In the genomic region with DNA sequence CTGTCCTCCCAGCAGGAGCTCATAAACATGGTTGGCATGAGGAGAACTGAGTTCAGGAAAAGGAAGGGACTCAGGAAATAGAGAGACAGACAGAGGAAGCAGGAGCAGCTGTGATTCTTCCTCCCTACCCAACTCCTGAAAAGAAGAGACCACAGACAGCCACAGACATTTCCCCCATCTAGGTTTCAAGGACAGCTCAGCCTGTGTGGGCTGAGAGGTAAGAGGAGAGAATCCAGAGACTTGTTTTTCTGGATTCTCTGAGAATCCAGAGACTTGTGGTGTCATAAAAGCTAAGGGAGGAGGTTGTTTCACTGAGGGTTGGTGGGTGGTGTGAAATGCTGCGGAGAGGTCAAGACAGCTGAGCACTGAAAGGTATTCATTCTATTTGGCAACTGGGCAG, we compare ENCODE assay signal across 35 cellular contexts. TPM values are rescaled to one million over a fixed set of nuclear protein-coding genes. Genes with fewer than 3 reads are reported as not detected.
DNase-seq lines count a peak whose midpoint lies in the region; ATAC-seq, FAIRE-seq and TF ChIP-seq lines count a peak whose summit lies in the region.
"Had no signal": no experiment of that assay in that cellular context is flagged by ENCODE, and none has a peak within 500 bp of the region (broad histone marks: within the 10 kb centered on the region; RNA-seq: fewer than 3 reads in every experiment).

No MANE protein-coding gene starts in this region.

- H3K4me1 Mint-ChIP-seq in chondrocyte (ENCODE audit: low read depth): peaks cover 12% of the 10 kb centered on the region
- no peaks in the 10 kb centered on the region for H3K4me1 Mint-ChIP-seq in stimulated activated effector memory CD8-positive, alpha-beta T cell treated with anti-CD3 and anti-CD28 coated beads, Interleukin-12 subunit alpha, Interleukin-12 subunit beta, amount 100 ng/mL, for 72 hours
- H3K4me1 Mint-ChIP-seq: natural killer cell had no signal

- no peaks in the 10 kb centered on the region for H3K36me3 ChIP-seq in mammary epithelial cell (ENCODE audit: insufficient read depth, low read length)
- no peaks in the 10 kb centered on the region for H3K36me3 ChIP-seq in breast epithelium
- H3K36me3 ChIP-seq: colonic mucosa, MG63, ovary had no signal

- no peak overlapping the region for H3K4me3 ChIP-seq in mammary epithelial cell (replicated peaks in 1 of 3; ENCODE audit: insufficient read depth in 1 of 3, low read depth in 2 of 3, low read length in 3 of 3)
- H3K4me3 ChIP-seq in breast epithelium: no peak overlapping the region
- H3K4me3 ChIP-seq: colonic mucosa, heart left ventricle, K562, MG63, ovary, Peyer's patch, thoracic aorta, vagina had no signal

- H3K27me3 ChIP-seq in mammary epithelial cell (ENCODE audit: insufficient read depth, low read length) (no peaks in the 10 kb centered on the region), breast epithelium (no peaks in the 10 kb centered on the region)
- H3K27me3 ChIP-seq: colonic mucosa, heart left ventricle, MG63, ovary, Peyer's patch, vagina had no signal

- no peak overlapping the region for H3K27ac ChIP-seq in mammary epithelial cell (ENCODE audit: insufficient read depth, low read depth, low read length)
- no peak overlapping the region for H3K27ac ChIP-seq in breast epithelium
- H3K27ac ChIP-seq: colonic mucosa, heart left ventricle, ovary, Peyer's patch, thoracic aorta, vagina had no signal

- dilution Hi-C loops in mammary epithelial cell (cut with HindIII; ENCODE audit: low sequenced_read_pairs): no loop called here

- CTCF ChIA-PET in mammary epithelial cell (lab: Charles Lee; ENCODE audit: low non-redundant PET): no interaction called here

- peak overlapping the region; percentile 43 for H3K27ac Mint-ChIP-seq in chondrocyte (ENCODE audit: unreplicated experiment)
- H3K27ac Mint-ChIP-seq in stimulated activated effector memory CD8-positive, alpha-beta T cell treated with anti-CD3 and anti-CD28 coated beads, Interleukin-12 subunit alpha, Interleukin-12 subunit beta, amount 100 ng/mL, for 72 hours: peak overlapping the region; percentile 8
- H3K27ac Mint-ChIP-seq: activated CD4-positive, alpha-beta T cell treated with anti-CD3 and anti-CD28 coated beads for 36 hours; activated CD8-positive, alpha-beta T cell treated with anti-CD3 and anti-CD28 coated beads, Interleukin-2, amount 10 ng/mL, durations not matched to agents 7 days and 5 days; natural killer cell had no signal

- intact Hi-C loops in mammary epithelial cell (cut with micrococcal nuclease): no loop called here
- intact Hi-C loops in breast epithelium (cut with DNase I; ENCODE audit: low total_unique reads): no loop called here

- TF ChIP-seq POLR2A in breast epithelium (IDR thresholded peaks at IDR 0.05): no peak
- TF ChIP-seq POLR2A in GM12891 (IDR thresholded peaks at IDR 0.05; ENCODE audit: low read depth, low read length): no peak

- H3K4me2 ChIP-seq in mammary epithelial cell (ENCODE audit: insufficient read depth, low read depth, low read length): no peak overlapping the region

- TF ChIP-seq CTCF in mammary epithelial cell (conservative IDR thresholded peaks at IDR 0.05 in 1 of 2, IDR thresholded peaks at IDR 0.05 in 1 of 2; ENCODE audit: extremely low read depth in 1 of 2, insufficient read depth in 1 of 2, low read depth in 1 of 2, low read length in 2 of 2) (no peak), breast epithelium (IDR thresholded peaks at IDR 0.05) (no peak), chondrocyte (IDR thresholded peaks at IDR 0.05) (no peak)

- peaks cover 11% of the 10 kb centered on the region for H3K36me3 Mint-ChIP-seq in chondrocyte (ENCODE audit: low read depth)
- H3K36me3 Mint-ChIP-seq in stimulated activated effector memory CD8-positive, alpha-beta T cell treated with anti-CD3 and anti-CD28 coated beads, Interleukin-12 subunit alpha, Interleukin-12 subunit beta, amount 100 ng/mL, for 72 hours: peaks cover 11% of the 10 kb centered on the region
- H3K36me3 Mint-ChIP-seq: natural killer cell had no signal

- 56% methylated on average over 1 of the region's 1 CpG for WGBS in mammary epithelial cell (ENCODE audit: low coverage, missing lambda C conversion rate)

- in situ Hi-C loops in mammary epithelial cell (cut with MboI; ENCODE audit: low sequenced_read_pairs in 2 of 2): no loop called here

- no peak overlapping the region for H3K4me3 Mint-ChIP-seq in chondrocyte (ENCODE audit: unreplicated experiment)
- no peak overlapping the region for H3K4me3 Mint-ChIP-seq in stimulated activated effector memory CD8-positive, alpha-beta T cell treated with anti-CD3 and anti-CD28 coated beads, Interleukin-12 subunit alpha, Interleukin-12 subunit beta, amount 100 ng/mL, for 72 hours
- H3K4me3 Mint-ChIP-seq: activated CD4-positive, alpha-beta T cell treated with anti-CD3 and anti-CD28 coated beads for 36 hours; activated CD8-positive, alpha-beta T cell treated with anti-CD3 and anti-CD28 coated beads, Interleukin-2, amount 10 ng/mL, durations not matched to agents 7 days and 5 days; CD8-positive, alpha-beta memory T cell; natural killer cell; stimulated activated naive CD8-positive, alpha-beta T cell treated with anti-CD3 and anti-CD28 coated beads, Interleukin-15, amount 100 ng/mL, for 72 hours had no signal

- no peaks in the 10 kb centered on the region for H3K79me2 ChIP-seq in mammary epithelial cell (ENCODE audit: insufficient read depth, low read length)

- no peak for ATAC-seq in stimulated activated effector memory CD8-positive, alpha-beta T cell treated with anti-CD3 and anti-CD28 coated beads, Interleukin-12 subunit alpha, Interleukin-12 subunit beta, amount 100 ng/mL, for 72 hours
- no peak for ATAC-seq in GM21447 (IDR thresholded peaks at IDR 0.05; ENCODE audit: unreplicated experiment)
- ATAC-seq: activated CD4-positive, alpha-beta T cell treated with anti-CD3 and anti-CD28 coated beads for 36 hours; activated CD8-positive, alpha-beta T cell treated with anti-CD3 and anti-CD28 coated beads, Interleukin-2, amount 10 ng/mL, durations not matched to agents 7 days and 5 days; heart left ventricle; natural killer cell; stimulated activated naive CD8-positive, alpha-beta T cell treated with anti-CD3 and anti-CD28 coated beads, Interleukin-15, amount 100 ng/mL, for 72 hours had no signal

- H2AFZ ChIP-seq in mammary epithelial cell (ENCODE audit: low read depth, low read length): no peak overlapping the region

- H3K9ac ChIP-seq in mammary epithelial cell (ENCODE audit: insufficient read depth, low read length): no peak overlapping the region

- no peak for FAIRE-seq in GM12891 (lab: Jason Lieb, UNC)
- FAIRE-seq: K562, keratinocyte had no signal

- no peaks in the 10 kb centered on the region for H4K20me1 ChIP-seq in mammary epithelial cell (ENCODE audit: insufficient read depth, low read length)

- no peaks in the 10 kb centered on the region for H3K27me3 Mint-ChIP-seq in chondrocyte (ENCODE audit: low read depth)
- H3K27me3 Mint-ChIP-seq: activated CD4-positive, alpha-beta T cell treated with anti-CD3 and anti-CD28 coated beads for 36 hours; CD8-positive, alpha-beta memory T cell; stimulated activated naive CD8-positive, alpha-beta T cell treated with anti-CD3 and anti-CD28 coated beads, Interleukin-15, amount 100 ng/mL, for 72 hours had no signal

- BruUV-seq in mammary epithelial cell (replicated peaks; lab: Mats Ljungman, UMichigan): no TSS peak

- peak; percentile 35 for DNase-seq in mammary epithelial cell
- no peak for DNase-seq in breast epithelium (ENCODE audit: low spot score in 2 of 2)
- DNase-seq in chondrocyte (ENCODE audit: low spot score): no peak
- peak; percentile 65 for DNase-seq in myocyte (ENCODE audit: low read depth)
- no peak for DNase-seq in stimulated activated effector memory CD8-positive, alpha-beta T cell treated with anti-CD3 and anti-CD28 coated beads, Interleukin-12 subunit alpha, Interleukin-12 subunit beta, amount 100 ng/mL, for 72 hours (ENCODE audit: low spot score in 2 of 2)
- no peak for DNase-seq in globus pallidus (ENCODE audit: low spot score)
- no peak for DNase-seq in GM12891 (ENCODE audit: insufficient read length, low spot score)
- DNase-seq: activated CD4-positive, alpha-beta T cell treated with anti-CD3 and anti-CD28 coated beads for 36 hours; activated CD8-positive, alpha-beta T cell treated with anti-CD3 and anti-CD28 coated beads, Interleukin-2, amount 10 ng/mL, durations not matched to agents 7 days and 5 days; activated naive CD4-positive, alpha-beta T cell treated with anti-CD3 and anti-CD28 coated beads, Interleukin-2, amount 50 U/mL, for 16 hours; amygdala; CD8-positive, alpha-beta memory T cell; colonic mucosa; DMS 273 treated with DMSO at 0.1 percent for 48 hours; effector memory CD4-positive, alpha-beta T cell; foreskin fibroblast; H7; heart left ventricle; MG63; midbrain; natural killer cell; NCI-H1417; NCI-H2081; NCI-H2227 treated with DMSO at 0.1 percent for 48 hours; NCI-H526 treated with DMSO at 0.1 percent for 48 hours; ovary; Peyer's patch; SHP77 treated with DMSO at 0.1 percent for 48 hours; stimulated activated CD4-positive, alpha-beta T cell treated with anti-CD3 and anti-CD28 coated beads, Interleukin-2, amount 100 ng/mL, for 24 hours; stimulated activated naive CD8-positive, alpha-beta T cell treated with anti-CD3 and anti-CD28 coated beads, Interleukin-15, amount 100 ng/mL, for 72 hours had no signal

- no peaks in the 10 kb centered on the region for H3K9me3 Mint-ChIP-seq in chondrocyte (ENCODE audit: low read depth)
- H3K9me3 Mint-ChIP-seq in stimulated activated effector memory CD8-positive, alpha-beta T cell treated with anti-CD3 and anti-CD28 coated beads, Interleukin-12 subunit alpha, Interleukin-12 subunit beta, amount 100 ng/mL, for 72 hours: no peaks in the 10 kb centered on the region
- H3K9me3 Mint-ChIP-seq: CD8-positive, alpha-beta memory T cell; natural killer cell; stimulated activated naive CD8-positive, alpha-beta T cell treated with anti-CD3 and anti-CD28 coated beads, Interleukin-15, amount 100 ng/mL, for 72 hours had no signal

- H3K4me1 ChIP-seq in mammary epithelial cell (ENCODE audit: insufficient read depth, low read length): peaks cover 10% of the 10 kb centered on the region
- no peaks in the 10 kb centered on the region for H3K4me1 ChIP-seq in breast epithelium
- H3K4me1 ChIP-seq: colonic mucosa, Peyer's patch had no signal

- H3K9me3 ChIP-seq in mammary epithelial cell (replicated peaks; ENCODE audit: insufficient read depth, low read length): no peaks in the 10 kb centered on the region
- no peaks in the 10 kb centered on the region for H3K9me3 ChIP-seq in breast epithelium
- H3K9me3 ChIP-seq: colonic mucosa, heart left ventricle, MG63, ovary, Peyer's patch, thoracic aorta, vagina had no signal

TF ChIP-seq in GM12891, 5 proteins besides CTCF, POLR2A, EP300 and RAD21 (continues in another document):
- TF ChIP-seq POLR2AphosphoS5 (IDR thresholded peaks at IDR 0.05; ENCODE audit: low read depth, low read length) (no peak), SPI1 (IDR thresholded peaks at IDR 0.05; ENCODE audit: low read depth, low read length) (no peak), PAX5 (IDR thresholded peaks at IDR 0.05; ENCODE audit: insufficient read depth, low read length, severe bottlenecking) (no peak)

RNA-seq across cellular contexts. Expression of a gene that starts 19.0 kb away (rescaled TPM):
- total RNA-seq in mammary epithelial cell (under 1 TPM in 1 of 2 donors, not detected in 1; 0.17 TPM), breast epithelium (1 to 10 TPM in 2 of 3 donors, under 1 TPM in 1; 0.33 to 2.4 (median 1.2) TPM), chondrocyte (3.0 to 4.5 TPM (median 3.4 TPM) in 3 replicates), myocyte (0.10 and 0.45 TPM in 2 replicates)
- 0.29 TPM for polyA plus RNA-seq in mammary epithelial cell
- not detected for polyA minus RNA-seq in mammary epithelial cell
- 0.04 TPM for polyA plus RNA-seq in myocyte (2012)
- 7.2 TPM for polyA plus RNA-seq in GM12891 (2012; ENCODE audit: low read depth, missing spikeins)
- total RNA-seq: K562 had no signal
- polyA plus RNA-seq: K562 had no signal

Comparison
In these comparisons a context has a peak if more than half of its experiments do, and no peak if none do; other contexts are left out.
1. DNase-seq: peak in mammary epithelial cell (single experiment) and myocyte (single experiment); none in breast epithelium (0 of 2), chondrocyte (single experiment), stimulated activated effector memory CD8-positive, alpha-beta T cell treated with anti-CD3 and anti-CD28 coated beads, Interleukin-12 subunit alpha, Interleukin-12 subunit beta, amount 100 ng/mL, for 72 hours (0 of 2), globus pallidus (single experiment) and GM12891 (single experiment).